In genomic region chr7:36266201-36266600, GRCh38 we compare ENCODE assay signal across 1 cellular context.
TF ChIP-seq lines count a peak whose summit lies in the region.

No MANE protein-coding gene starts in this region.

TF ChIP-seq in A549, 52 proteins besides CTCF, POLR2A, EP300 and RAD21 (continued from another document):
- no peak for TF ChIP-seq REST (IDR thresholded peaks at IDR 0.05)
- TF ChIP-seq HEYL (CRISPR knock-in tag; IDR thresholded peaks at IDR 0.05), result no peak
- TF ChIP-seq JUN (IDR thresholded peaks at IDR 0.05), result no peak
- no peak for TF ChIP-seq CHD2 (IDR thresholded peaks at IDR 0.05; ENCODE audit: low read length, partially characterized antibody)
- TF ChIP-seq EHMT2 (IDR thresholded peaks at IDR 0.05; ENCODE audit: low read depth), result no peak
- TF ChIP-seq ZC3H11A (IDR thresholded peaks at IDR 0.05), result no peak
- no peak for TF ChIP-seq ELK1 (IDR thresholded peaks at IDR 0.05; ENCODE audit: low read depth, low read length)
- TF ChIP-seq KDM5A (IDR thresholded peaks at IDR 0.05), result no peak
- no peak for TF ChIP-seq FOXS1 (CRISPR knock-in tag; IDR thresholded peaks at IDR 0.05)
- TF ChIP-seq E2F6 (IDR thresholded peaks at IDR 0.05; ENCODE audit: borderline replicate concordance, low read depth), result no peak
- no peak for TF ChIP-seq KDM1A (IDR thresholded peaks at IDR 0.05; ENCODE audit: low read depth)
- no peak for TF ChIP-seq TFCP2L1 (CRISPR knock-in tag; IDR thresholded peaks at IDR 0.05)
- no peak for TF ChIP-seq FOSL2 (IDR thresholded peaks at IDR 0.05)
- TF ChIP-seq FOSL2 (CRISPR knock-in tag; IDR thresholded peaks at IDR 0.05), result no peak
